8 cellular contexts compared by ENCODE assay signal in genomic region chr18:23231340-23232021, GRCh38.
A peak's percentile ranks its signal among the peaks of the same experiment; 100 is the strongest.
DNase-seq lines count a peak whose midpoint lies in the region; ATAC-seq and TF ChIP-seq lines count a peak whose summit lies in the region.

No MANE protein-coding gene starts in this region.

- ATAC-seq in GM21390 (IDR thresholded peaks at IDR 0.05; ENCODE audit: unreplicated experiment), result peak; percentile 80
- ATAC-seq in thoracic aorta (ENCODE audit: insufficient number of reproducible peaks, low FRiP score, low read depth), result peak; percentile 87

- TF ChIP-seq CTCF in dorsolateral prefrontal cortex (IDR thresholded peaks at IDR 0.05 in 54 of 56, conservative IDR thresholded peaks at IDR 0.05 in 2 of 56; ENCODE audit: low read depth in 1 of 56, partially characterized antibody in 56 of 56) (no peak), thoracic aorta (IDR thresholded peaks at IDR 0.05) (no peak)

- no peaks in the 10 kb centered on the region for H3K9me3 ChIP-seq in thoracic aorta

- H3K27me3 ChIP-seq in dorsolateral prefrontal cortex (no peaks in the 10 kb centered on the region), thoracic aorta (replicated peaks; ENCODE audit: insufficient read depth) (no peaks in the 10 kb centered on the region)

- no peaks in the 10 kb centered on the region for H3K36me3 Mint-ChIP-seq in IgD-negative memory B cell

- intact Hi-C loops in dorsolateral prefrontal cortex (cut with DNase I), result loop anchor here (5.0 to 10.0 kb wide), 3 partner anchors 34 to 143 kb away; no protein-coding TSS in a partner anchor

- H3K27me3 Mint-ChIP-seq in IgD-negative memory B cell, result peaks cover 19% of the 10 kb centered on the region

- peaks cover 24 to 36% (median 33%) of the 10 kb centered on the region in 3 donors for H3K4me1 Mint-ChIP-seq in IgD-negative memory B cell

- H3K36me3 ChIP-seq in thoracic aorta, result no peaks in the 10 kb centered on the region

- DNase-seq in C1 segment of cervical spinal cord (lab: John Stamatoyannopoulos, UW) (peak in 9 of 14 donors; percentile 6 to 23 (median 18)), dorsolateral prefrontal cortex (peak in 3 of 10 donors; percentile 31 to 61 (median 58)), non-pigmented ciliary epithelial cell (ENCODE audit: low read depth) (peak; percentile 81), thoracic aorta (ENCODE audit: low spot score) (peak; percentile 72), NCI-H1092 treated with DMSO at 0.1 percent for 48 hours (lab: John Stamatoyannopoulos, UW) (no peak)
- peak; percentile 45 to 49 for DNase-seq in activated CD4-positive, alpha-beta T cell treated with anti-CD3 and anti-CD28 coated beads, Interleukin-2, amount 50 U/mL, for 4 hours

- H3K27ac Mint-ChIP-seq in IgD-negative memory B cell, result peak overlapping the region; percentile 91 to 93 (median 92)

- H3K4me3 ChIP-seq in dorsolateral prefrontal cortex (no peak overlapping the region), thoracic aorta (peak overlapping the region; percentile 40)

- H3K27ac ChIP-seq in dorsolateral prefrontal cortex (peak overlapping the region in 56 of 59 donors; percentile 6 to 86 (median 61)), thoracic aorta (peak overlapping the region; percentile 91 to 93)

- H3K4me3 Mint-ChIP-seq in IgD-negative memory B cell, result peak overlapping the region in 3 of 4 donors; percentile 1 to 69 (median 44)

- no peaks in the 10 kb centered on the region for H3K9me3 Mint-ChIP-seq in IgD-negative memory B cell

- H3K4me1 ChIP-seq in thoracic aorta (ENCODE audit: control insufficient read depth in 1 of 2, low read depth in 2 of 2), result peaks cover 40 to 58% of the 10 kb centered on the region in 2 donors
